Comparison of ENCODE assay signal across 1 cellular context in the genomic region with DNA sequence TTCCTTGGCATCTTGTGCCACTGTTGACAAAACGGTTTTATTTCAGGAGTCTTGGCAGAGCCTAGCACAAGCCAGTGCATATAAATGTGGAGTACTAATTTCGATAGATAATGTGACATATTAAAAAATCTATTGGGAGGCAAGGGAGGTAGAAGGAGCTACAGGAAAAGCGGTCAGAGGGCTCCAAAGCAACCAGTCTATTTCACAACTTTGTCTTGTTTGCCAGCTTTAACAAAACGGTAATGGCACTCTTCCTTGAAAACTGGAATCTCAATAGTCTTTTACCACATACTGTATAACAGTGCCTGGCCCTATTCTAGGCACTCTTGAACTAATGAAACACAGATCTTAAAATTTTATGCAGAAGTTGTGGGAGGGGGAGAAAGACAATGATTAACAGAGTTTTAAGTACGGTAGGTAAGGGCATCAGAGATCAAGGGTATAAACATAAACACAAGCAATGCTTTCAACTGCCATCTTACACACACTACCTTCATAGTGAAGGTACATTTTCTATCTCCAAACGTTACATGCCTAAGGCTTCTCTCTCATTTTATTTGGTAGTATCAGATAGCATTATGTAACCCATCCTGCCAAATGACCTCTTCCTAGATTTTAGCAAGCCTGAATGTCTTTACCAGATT.
TF ChIP-seq lines count a peak whose summit lies in the region.

No MANE protein-coding gene starts in this region.

TF ChIP-seq in GM12878, 131 proteins besides CTCF, POLR2A, EP300 and RAD21 (continued from another document):
- TF ChIP-seq, protein P1, sequence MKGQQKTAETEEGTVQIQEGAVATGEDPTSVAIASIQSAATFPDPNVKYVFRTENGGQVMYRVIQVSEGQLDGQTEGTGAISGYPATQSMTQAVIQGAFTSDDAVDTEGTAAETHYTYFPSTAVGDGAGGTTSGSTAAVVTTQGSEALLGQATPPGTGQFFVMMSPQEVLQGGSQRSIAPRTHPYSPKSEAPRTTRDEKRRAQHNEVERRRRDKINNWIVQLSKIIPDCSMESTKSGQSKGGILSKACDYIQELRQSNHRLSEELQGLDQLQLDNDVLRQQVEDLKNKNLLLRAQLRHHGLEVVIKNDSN (IDR thresholded peaks at IDR 0.05; ENCODE audit: borderline replicate concordance, extremely low read length, insufficient read depth, low read depth, low read length), result no peak
- TF ChIP-seq POLR2AphosphoS2 (IDR thresholded peaks at IDR 0.05; ENCODE audit: low read depth, low read length) (no peak), SUZ12 (IDR thresholded peaks at IDR 0.05; ENCODE audit: unreplicated experiment) (no peak), IKZF2 (IDR thresholded peaks at IDR 0.05) (no peak), NBN (IDR thresholded peaks at IDR 0.05) (no peak), SMC3 (IDR thresholded peaks at IDR 0.05; ENCODE audit: borderline replicate concordance, low read length) (no peak), ETV6 (conservative IDR thresholded peaks at IDR 0.05 in 1 of 2, IDR thresholded peaks at IDR 0.05 in 1 of 2; ENCODE audit: borderline replicate concordance in 1 of 2, low read depth in 1 of 2) (no peak), FOXM1 (IDR thresholded peaks at IDR 0.05; ENCODE audit: low read depth, low read length) (peak; percentile 9; the same call in 1 of the 2 replicates), RBBP5 (conservative IDR thresholded peaks at IDR 0.05) (no peak), KDM1A (IDR thresholded peaks at IDR 0.05; ENCODE audit: borderline replicate concordance) (no peak), ATF7 (IDR thresholded peaks at IDR 0.05; ENCODE audit: low read depth) (no peak), RFX5 (IDR thresholded peaks at IDR 0.05; ENCODE audit: low read depth, low read length) (no peak), RELA (IDR thresholded peaks at IDR 0.05; ENCODE audit: borderline replicate concordance, partially characterized antibody) (no peak), ZNF217 (IDR thresholded peaks at IDR 0.05) (no peak)
- TF ChIP-seq, protein P2, sequence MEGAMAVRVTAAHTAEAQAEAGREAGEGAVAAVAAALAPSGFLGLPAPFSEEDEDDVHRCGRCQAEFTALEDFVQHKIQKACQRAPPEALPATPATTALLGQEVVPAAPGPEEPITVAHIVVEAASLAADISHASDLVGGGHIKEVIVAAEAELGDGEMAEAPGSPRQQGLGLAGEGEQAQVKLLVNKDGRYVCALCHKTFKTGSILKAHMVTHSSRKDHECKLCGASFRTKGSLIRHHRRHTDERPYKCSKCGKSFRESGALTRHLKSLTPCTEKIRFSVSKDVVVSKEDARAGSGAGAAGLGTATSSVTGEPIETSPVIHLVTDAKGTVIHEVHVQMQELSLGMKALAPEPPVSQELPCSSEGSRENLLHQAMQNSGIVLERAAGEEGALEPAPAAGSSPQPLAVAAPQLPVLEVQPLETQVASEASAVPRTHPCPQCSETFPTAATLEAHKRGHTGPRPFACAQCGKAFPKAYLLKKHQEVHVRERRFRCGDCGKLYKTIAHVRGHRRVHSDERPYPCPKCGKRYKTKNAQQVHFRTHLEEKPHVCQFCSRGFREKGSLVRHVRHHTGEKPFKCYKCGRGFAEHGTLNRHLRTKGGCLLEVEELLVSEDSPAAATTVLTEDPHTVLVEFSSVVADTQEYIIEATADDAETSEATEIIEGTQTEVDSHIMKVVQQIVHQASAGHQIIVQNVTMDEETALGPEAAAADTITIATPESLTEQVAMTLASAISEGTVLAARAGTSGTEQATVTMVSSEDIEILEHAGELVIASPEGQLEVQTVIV (IDR thresholded peaks at IDR 0.05; ENCODE audit: borderline replicate concordance, partially characterized antibody), result no peak
- TF ChIP-seq, protein P3, sequence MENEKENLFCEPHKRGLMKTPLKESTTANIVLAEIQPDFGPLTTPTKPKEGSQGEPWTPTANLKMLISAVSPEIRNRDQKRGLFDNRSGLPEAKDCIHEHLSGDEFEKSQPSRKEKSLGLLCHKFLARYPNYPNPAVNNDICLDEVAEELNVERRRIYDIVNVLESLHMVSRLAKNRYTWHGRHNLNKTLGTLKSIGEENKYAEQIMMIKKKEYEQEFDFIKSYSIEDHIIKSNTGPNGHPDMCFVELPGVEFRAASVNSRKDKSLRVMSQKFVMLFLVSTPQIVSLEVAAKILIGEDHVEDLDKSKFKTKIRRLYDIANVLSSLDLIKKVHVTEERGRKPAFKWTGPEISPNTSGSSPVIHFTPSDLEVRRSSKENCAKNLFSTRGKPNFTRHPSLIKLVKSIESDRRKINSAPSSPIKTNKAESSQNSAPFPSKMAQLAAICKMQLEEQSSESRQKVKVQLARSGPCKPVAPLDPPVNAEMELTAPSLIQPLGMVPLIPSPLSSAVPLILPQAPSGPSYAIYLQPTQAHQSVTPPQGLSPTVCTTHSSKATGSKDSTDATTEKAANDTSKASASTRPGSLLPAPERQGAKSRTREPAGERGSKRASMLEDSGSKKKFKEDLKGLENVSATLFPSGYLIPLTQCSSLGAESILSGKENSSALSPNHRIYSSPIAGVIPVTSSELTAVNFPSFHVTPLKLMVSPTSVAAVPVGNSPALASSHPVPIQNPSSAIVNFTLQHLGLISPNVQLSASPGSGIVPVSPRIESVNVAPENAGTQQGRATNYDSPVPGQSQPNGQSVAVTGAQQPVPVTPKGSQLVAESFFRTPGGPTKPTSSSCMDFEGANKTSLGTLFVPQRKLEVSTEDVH (IDR thresholded peaks at IDR 0.05; ENCODE audit: low read depth, partially characterized antibody), result no peak
- TF ChIP-seq, protein P4, sequence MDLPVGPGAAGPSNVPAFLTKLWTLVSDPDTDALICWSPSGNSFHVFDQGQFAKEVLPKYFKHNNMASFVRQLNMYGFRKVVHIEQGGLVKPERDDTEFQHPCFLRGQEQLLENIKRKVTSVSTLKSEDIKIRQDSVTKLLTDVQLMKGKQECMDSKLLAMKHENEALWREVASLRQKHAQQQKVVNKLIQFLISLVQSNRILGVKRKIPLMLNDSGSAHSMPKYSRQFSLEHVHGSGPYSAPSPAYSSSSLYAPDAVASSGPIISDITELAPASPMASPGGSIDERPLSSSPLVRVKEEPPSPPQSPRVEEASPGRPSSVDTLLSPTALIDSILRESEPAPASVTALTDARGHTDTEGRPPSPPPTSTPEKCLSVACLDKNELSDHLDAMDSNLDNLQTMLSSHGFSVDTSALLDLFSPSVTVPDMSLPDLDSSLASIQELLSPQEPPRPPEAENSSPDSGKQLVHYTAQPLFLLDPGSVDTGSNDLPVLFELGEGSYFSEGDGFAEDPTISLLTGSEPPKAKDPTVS (IDR thresholded peaks at IDR 0.05; ENCODE audit: low read depth, low read length), result no peak
- TF ChIP-seq, protein P5, sequence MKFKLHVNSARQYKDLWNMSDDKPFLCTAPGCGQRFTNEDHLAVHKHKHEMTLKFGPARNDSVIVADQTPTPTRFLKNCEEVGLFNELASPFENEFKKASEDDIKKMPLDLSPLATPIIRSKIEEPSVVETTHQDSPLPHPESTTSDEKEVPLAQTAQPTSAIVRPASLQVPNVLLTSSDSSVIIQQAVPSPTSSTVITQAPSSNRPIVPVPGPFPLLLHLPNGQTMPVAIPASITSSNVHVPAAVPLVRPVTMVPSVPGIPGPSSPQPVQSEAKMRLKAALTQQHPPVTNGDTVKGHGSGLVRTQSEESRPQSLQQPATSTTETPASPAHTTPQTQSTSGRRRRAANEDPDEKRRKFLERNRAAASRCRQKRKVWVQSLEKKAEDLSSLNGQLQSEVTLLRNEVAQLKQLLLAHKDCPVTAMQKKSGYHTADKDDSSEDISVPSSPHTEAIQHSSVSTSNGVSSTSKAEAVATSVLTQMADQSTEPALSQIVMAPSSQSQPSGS (IDR thresholded peaks at IDR 0.05; ENCODE audit: low read length), result 0 out of 2 replicates have a peak, but pooled peaks have one; percentile 22
TF ChIP-seq in GM12878: peak in this region for 3.
